9 cellular contexts compared by ENCODE assay signal in the genomic region with DNA sequence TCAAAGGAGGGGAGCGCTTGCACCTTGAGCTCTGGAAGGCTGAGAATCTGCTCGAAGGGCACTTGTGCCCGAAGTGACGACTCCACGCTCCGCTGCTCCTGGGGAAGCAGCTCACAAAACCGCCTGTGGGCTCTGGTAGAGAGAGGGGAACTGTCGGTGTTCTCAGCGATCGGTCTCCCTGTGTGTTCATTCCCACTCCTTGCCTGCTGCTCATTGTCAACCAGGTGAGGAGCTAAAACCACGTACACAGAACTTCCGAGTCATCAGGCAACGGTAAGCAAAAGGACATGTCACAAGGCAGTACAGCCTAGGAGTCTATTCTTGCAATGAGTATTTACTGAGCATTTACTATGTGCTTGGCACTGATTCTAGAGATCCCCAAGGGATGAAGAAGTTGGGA. TPM values are rescaled to one million over a fixed set of nuclear protein-coding genes. Genes with fewer than 3 reads are reported as not detected.
DNase-seq lines count a peak whose midpoint lies in the region; ATAC-seq, FAIRE-seq and TF ChIP-seq lines count a peak whose summit lies in the region.
"Had no signal": no experiment of that assay in that cellular context is flagged by ENCODE, and none has a peak within 500 bp of the region (broad histone marks: within the 10 kb centered on the region; RNA-seq: fewer than 3 reads in every experiment).

No MANE protein-coding gene starts in this region.

- peak overlapping the region; percentile 82 to 85 for H3K4me3 Mint-ChIP-seq in effector memory CD8-positive, alpha-beta T cell

- POLR2A ChIA-PET in HEK293T (lab: Yijun Ruan, JAX) = interaction anchor here (2.0 to 3.1 kb wide), 3 partner anchors 17 to 36 kb away, joined by 6 to 37 read pairs (median 10); a partner anchor contains a TSS

- DNase-seq in GM12891 (ENCODE audit: insufficient read length, low spot score) = no peak
- peak in 2 of 3 donors; percentile 63 to 65 for DNase-seq in Peyer's patch
- DNase-seq in effector memory CD8-positive, alpha-beta T cell = peak in 1 of 3 experiments; percentile 5
- DNase-seq in renal cortical epithelial cell (ENCODE audit: low read depth) = peak; percentile 68
- DNase-seq in HEK293T (ENCODE audit: extremely low spot score) = no peak
- DNase-seq in NCI-H748 (lab: John Stamatoyannopoulos, UW; ENCODE audit: unreplicated experiment) = no peak
- DNase-seq: right cardiac atrium had no signal

- no peaks in the 10 kb centered on the region for H3K9me3 Mint-ChIP-seq in effector memory CD8-positive, alpha-beta T cell

- H3K27ac ChIP-seq in Peyer's patch = peak overlapping the region; percentile 93 to 99 (median 94)

- ATAC-seq in effector memory CD8-positive, alpha-beta T cell (replicated peaks) = no peak
- ATAC-seq in HG02852 (IDR thresholded peaks at IDR 0.05; ENCODE audit: unreplicated experiment) (no peak), HG03442 (IDR thresholded peaks at IDR 0.05; ENCODE audit: unreplicated experiment) (no peak)
- ATAC-seq: right cardiac atrium had no signal

- peak overlapping the region; percentile 66 to 91 (median 72) for H3K4me3 ChIP-seq in Peyer's patch

- H3K4me1 Mint-ChIP-seq in effector memory CD8-positive, alpha-beta T cell (ENCODE audit: low read depth in 2 of 2) = peaks cover 45% of the 10 kb centered on the region in 2 donors

- CTCF ChIA-PET in HEK293T (lab: Yijun Ruan, JAX) = interaction anchor here (1.1 to 5.1 kb wide), 3 partner anchors 9 to 17 kb away, joined by 3 to 37 read pairs (median 4); a partner anchor contains a TSS

- H3K9me3 ChIP-seq in Peyer's patch = no peaks in the 10 kb centered on the region

- TF ChIP-seq POLR2A in GM12891 (IDR thresholded peaks at IDR 0.05; ENCODE audit: low read depth, low read length) = no peak
- TF ChIP-seq POLR2A in Peyer's patch (IDR thresholded peaks at IDR 0.05) = no peak

- FAIRE-seq in GM12891 (lab: Jason Lieb, UNC) = peak; percentile 73

- H3K27me3 ChIP-seq in Peyer's patch = no peaks in the 10 kb centered on the region

- TF ChIP-seq CTCF in Peyer's patch (IDR thresholded peaks at IDR 0.05) = no peak

- peaks cover 0 to 50% (median 0%) of the 10 kb centered on the region in 3 donors for H3K36me3 ChIP-seq in Peyer's patch

- H3K27me3 Mint-ChIP-seq in effector memory CD8-positive, alpha-beta T cell = no peaks in the 10 kb centered on the region

- peak overlapping the region; percentile 97 to 98 for H3K27ac Mint-ChIP-seq in effector memory CD8-positive, alpha-beta T cell

- H3K36me3 Mint-ChIP-seq in effector memory CD8-positive, alpha-beta T cell (ENCODE audit: insufficient read depth) = peaks cover 82% of the 10 kb centered on the region

- peaks cover 5 to 54% (median 20%) of the 10 kb centered on the region in 4 donors for H3K4me1 ChIP-seq in Peyer's patch

TF ChIP-seq in GM12891, 5 proteins besides CTCF, POLR2A, EP300 and RAD21:
- TF ChIP-seq SPI1 (IDR thresholded peaks at IDR 0.05; ENCODE audit: low read depth, low read length) (0 out of 2 replicates have a peak, but pooled peaks have one; percentile 11), PAX5 (IDR thresholded peaks at IDR 0.05; ENCODE audit: insufficient read depth, low read length, severe bottlenecking) (peak; percentile 94), POU2F2 (IDR thresholded peaks at IDR 0.05; ENCODE audit: low read depth, low read length) (no peak)

TF ChIP-seq in HEK293T, 16 proteins besides CTCF, POLR2A, EP300 and RAD21:
- TF ChIP-seq LEF1 (IDR thresholded peaks at IDR 0.05; ENCODE audit: borderline replicate concordance) = no peak
- no peak for TF ChIP-seq CTBP1 (IDR thresholded peaks at IDR 0.05; ENCODE audit: borderline replicate concordance)
- no peak for TF ChIP-seq SUZ12 (IDR thresholded peaks at IDR 0.05)
- no peak for TF ChIP-seq BHLHE40 (IDR thresholded peaks at IDR 0.05; ENCODE audit: borderline replicate concordance)
- TF ChIP-seq ARNT (IDR thresholded peaks at IDR 0.05) = no peak

RNA-seq across cellular contexts. Expression of a gene that starts 1.5 kb away (rescaled TPM):
- polyA plus RNA-seq in GM12891 (2012; ENCODE audit: low read depth, missing spikeins) = 88.7 TPM
- total RNA-seq in Peyer's patch = 100 to 1,000 TPM in 3 of 4 donors, 10 to 100 TPM in 1; 71.0 to 166 (median 130) TPM
- total RNA-seq in renal cortical epithelial cell = 44.6 and 45.6 TPM in 2 replicates

RNA-seq across cellular contexts. Expression of a gene that starts 1.8 kb away (rescaled TPM):
- polyA plus RNA-seq in GM12891 (2012; ENCODE audit: low read depth, missing spikeins) = 2.0 TPM
- 10 to 100 TPM in 3 of 4 donors, 1 to 10 TPM in 1; 8.3 to 24.0 (median 19.6) TPM for total RNA-seq in Peyer's patch
- 19.0 and 20.8 TPM in 2 replicates for total RNA-seq in renal cortical epithelial cell

RNA-seq across cellular contexts. Expression of a gene that starts 17.2 kb away (rescaled TPM):
- 0.06 TPM for polyA plus RNA-seq in GM12891 (2012; ENCODE audit: low read depth, missing spikeins)
- not detected for total RNA-seq in Peyer's patch
- 0.10 TPM in 1 of 2 replicates, not detected in the other for total RNA-seq in renal cortical epithelial cell

RNA-seq across cellular contexts. Expression of a gene that starts 31.1 kb away (rescaled TPM):
- 8.2 TPM for polyA plus RNA-seq in GM12891 (2012; ENCODE audit: low read depth, missing spikeins)
- 100 to 1,000 TPM in 2 of 4 donors, 10 to 100 TPM in 2; 63.2 to 147 (median 91.3) TPM for total RNA-seq in Peyer's patch
- 26.6 and 154 TPM in 2 replicates for total RNA-seq in renal cortical epithelial cell

RNA-seq across cellular contexts. Expression of a gene that starts 33.3 kb away (rescaled TPM):
- 16.2 TPM for polyA plus RNA-seq in GM12891 (2012; ENCODE audit: low read depth, missing spikeins)
- total RNA-seq in Peyer's patch (10 to 100 TPM; 33.5 to 48.7 (median 39.2) TPM), renal cortical epithelial cell (102 and 121 TPM in 2 replicates)

Comparison
In these comparisons a context has a peak if more than half of its experiments do, and no peak if none do; other contexts are left out.
1. DNase-seq: peak in Peyer's patch (2 of 3) and renal cortical epithelial cell (single experiment); none in GM12891 (single experiment), HEK293T (single experiment) and NCI-H748 (single experiment).